Comparison of ENCODE assay signal across 1 cellular context in genomic region chr12:44285321-44285720, GRCh38.
TF ChIP-seq lines count a peak whose summit lies in the region.

No MANE protein-coding gene starts in this region.

TF ChIP-seq in SK-N-SH, 30 proteins besides CTCF, POLR2A, EP300 and RAD21 (continued from another document):
- TF ChIP-seq USF2 (IDR thresholded peaks at IDR 0.05; ENCODE audit: borderline replicate concordance, low read depth, low read length): no peak
- TF ChIP-seq USF1 (IDR thresholded peaks at IDR 0.05; ENCODE audit: borderline replicate concordance, low read depth): no peak
